In genomic region chr2:226618875-226619605, GRCh38 we compare ENCODE assay signal across 1 cellular context.
TF ChIP-seq lines count a peak whose summit lies in the region.

No MANE protein-coding gene starts in this region.

TF ChIP-seq in HepG2, 621 proteins besides CTCF, POLR2A, EP300 and RAD21 (continued from another document and continues in another):
- TF ChIP-seq TGIF2 (CRISPR knock-in tag; IDR thresholded peaks at IDR 0.05) (0 out of 2 replicates have a peak, but pooled peaks have one; percentile 28), GLI4 (CRISPR knock-in tag; IDR thresholded peaks at IDR 0.05; ENCODE audit: borderline replicate concordance) (no peak), ZFYVE20 (CRISPR knock-in tag; IDR thresholded peaks at IDR 0.05; ENCODE audit: borderline replicate concordance, low read depth) (no peak), ZNF724P (CRISPR knock-in tag; IDR thresholded peaks at IDR 0.05; ENCODE audit: borderline replicate concordance) (no peak), NFE2L2 (IDR thresholded peaks at IDR 0.05; ENCODE audit: low read length) (no peak), FOSL1 (CRISPR knock-in tag; IDR thresholded peaks at IDR 0.05; ENCODE audit: borderline replicate concordance) (no peak), DBP (CRISPR knock-in tag; IDR thresholded peaks at IDR 0.05; ENCODE audit: not compliant biosample characterization) (no peak), ZNF589 (CRISPR knock-in tag; conservative IDR thresholded peaks at IDR 0.05) (no peak), ZSCAN12 (CRISPR knock-in tag; IDR thresholded peaks at IDR 0.05) (no peak), TBP (CRISPR knock-in tag; IDR thresholded peaks at IDR 0.05) (no peak), MTF1 (CRISPR knock-in tag; IDR thresholded peaks at IDR 0.05) (no peak), SUZ12 (IDR thresholded peaks at IDR 0.05; ENCODE audit: low read depth, low read length) (no peak), GABPB1 (CRISPR knock-in tag; IDR thresholded peaks at IDR 0.05) (no peak), ZNF781 (CRISPR knock-in tag; IDR thresholded peaks at IDR 0.05; ENCODE audit: borderline replicate concordance, not compliant biosample characterization) (no peak), ZNF567 (CRISPR knock-in tag; IDR thresholded peaks at IDR 0.05; ENCODE audit: borderline replicate concordance) (no peak), E2F1 (CRISPR knock-in tag; IDR thresholded peaks at IDR 0.05) (no peak), ZNF30 (CRISPR knock-in tag; IDR thresholded peaks at IDR 0.05) (no peak), ZNF280D (CRISPR knock-in tag; IDR thresholded peaks at IDR 0.05) (peak; percentile 99), TFE3 (CRISPR knock-in tag; IDR thresholded peaks at IDR 0.05) (peak; percentile 75), RBFOX2 (IDR thresholded peaks at IDR 0.05; ENCODE audit: low read depth, low read length) (no peak), U2AF2 (IDR thresholded peaks at IDR 0.05; ENCODE audit: low read depth, low read length) (no peak), GATAD2A (CRISPR knock-in tag; IDR thresholded peaks at IDR 0.05) (peak; percentile 98), SAFB2 (CRISPR knock-in tag; IDR thresholded peaks at IDR 0.05; ENCODE audit: borderline replicate concordance, low read depth) (no peak), NR1H2 (CRISPR knock-in tag; IDR thresholded peaks at IDR 0.05; ENCODE audit: borderline replicate concordance, low read depth) (no peak), ZFY (CRISPR knock-in tag; IDR thresholded peaks at IDR 0.05) (no peak), ZKSCAN5 (CRISPR knock-in tag; IDR thresholded peaks at IDR 0.05) (no peak), BRF2 (CRISPR knock-in tag; IDR thresholded peaks at IDR 0.05) (peak; percentile 83; the same call in 1 of the 2 replicates), ZNF670 (CRISPR knock-in tag; IDR thresholded peaks at IDR 0.05; ENCODE audit: borderline replicate concordance) (peak; percentile 70), RBM39 (IDR thresholded peaks at IDR 0.05; ENCODE audit: low read depth, low read length, poor library complexity, severe bottlenecking) (no peak), KLF11 (CRISPR knock-in tag; IDR thresholded peaks at IDR 0.05) (peak; percentile 94; the same call in 1 of the 2 replicates)
- TF ChIP-seq, protein P1, sequence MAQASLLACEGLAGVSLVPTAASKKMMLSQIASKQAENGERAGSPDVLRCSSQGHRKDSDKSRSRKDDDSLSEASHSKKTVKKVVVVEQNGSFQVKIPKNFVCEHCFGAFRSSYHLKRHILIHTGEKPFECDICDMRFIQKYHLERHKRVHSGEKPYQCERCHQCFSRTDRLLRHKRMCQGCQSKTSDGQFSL (CRISPR knock-in tag; IDR thresholded peaks at IDR 0.05): no peak
- TF ChIP-seq, protein P2, sequence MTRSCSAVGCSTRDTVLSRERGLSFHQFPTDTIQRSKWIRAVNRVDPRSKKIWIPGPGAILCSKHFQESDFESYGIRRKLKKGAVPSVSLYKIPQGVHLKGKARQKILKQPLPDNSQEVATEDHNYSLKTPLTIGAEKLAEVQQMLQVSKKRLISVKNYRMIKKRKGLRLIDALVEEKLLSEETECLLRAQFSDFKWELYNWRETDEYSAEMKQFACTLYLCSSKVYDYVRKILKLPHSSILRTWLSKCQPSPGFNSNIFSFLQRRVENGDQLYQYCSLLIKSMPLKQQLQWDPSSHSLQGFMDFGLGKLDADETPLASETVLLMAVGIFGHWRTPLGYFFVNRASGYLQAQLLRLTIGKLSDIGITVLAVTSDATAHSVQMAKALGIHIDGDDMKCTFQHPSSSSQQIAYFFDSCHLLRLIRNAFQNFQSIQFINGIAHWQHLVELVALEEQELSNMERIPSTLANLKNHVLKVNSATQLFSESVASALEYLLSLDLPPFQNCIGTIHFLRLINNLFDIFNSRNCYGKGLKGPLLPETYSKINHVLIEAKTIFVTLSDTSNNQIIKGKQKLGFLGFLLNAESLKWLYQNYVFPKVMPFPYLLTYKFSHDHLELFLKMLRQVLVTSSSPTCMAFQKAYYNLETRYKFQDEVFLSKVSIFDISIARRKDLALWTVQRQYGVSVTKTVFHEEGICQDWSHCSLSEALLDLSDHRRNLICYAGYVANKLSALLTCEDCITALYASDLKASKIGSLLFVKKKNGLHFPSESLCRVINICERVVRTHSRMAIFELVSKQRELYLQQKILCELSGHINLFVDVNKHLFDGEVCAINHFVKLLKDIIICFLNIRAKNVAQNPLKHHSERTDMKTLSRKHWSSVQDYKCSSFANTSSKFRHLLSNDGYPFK (CRISPR knock-in tag; IDR thresholded peaks at IDR 0.05; ENCODE audit: borderline replicate concordance): no peak
- TF ChIP-seq, protein P3, sequence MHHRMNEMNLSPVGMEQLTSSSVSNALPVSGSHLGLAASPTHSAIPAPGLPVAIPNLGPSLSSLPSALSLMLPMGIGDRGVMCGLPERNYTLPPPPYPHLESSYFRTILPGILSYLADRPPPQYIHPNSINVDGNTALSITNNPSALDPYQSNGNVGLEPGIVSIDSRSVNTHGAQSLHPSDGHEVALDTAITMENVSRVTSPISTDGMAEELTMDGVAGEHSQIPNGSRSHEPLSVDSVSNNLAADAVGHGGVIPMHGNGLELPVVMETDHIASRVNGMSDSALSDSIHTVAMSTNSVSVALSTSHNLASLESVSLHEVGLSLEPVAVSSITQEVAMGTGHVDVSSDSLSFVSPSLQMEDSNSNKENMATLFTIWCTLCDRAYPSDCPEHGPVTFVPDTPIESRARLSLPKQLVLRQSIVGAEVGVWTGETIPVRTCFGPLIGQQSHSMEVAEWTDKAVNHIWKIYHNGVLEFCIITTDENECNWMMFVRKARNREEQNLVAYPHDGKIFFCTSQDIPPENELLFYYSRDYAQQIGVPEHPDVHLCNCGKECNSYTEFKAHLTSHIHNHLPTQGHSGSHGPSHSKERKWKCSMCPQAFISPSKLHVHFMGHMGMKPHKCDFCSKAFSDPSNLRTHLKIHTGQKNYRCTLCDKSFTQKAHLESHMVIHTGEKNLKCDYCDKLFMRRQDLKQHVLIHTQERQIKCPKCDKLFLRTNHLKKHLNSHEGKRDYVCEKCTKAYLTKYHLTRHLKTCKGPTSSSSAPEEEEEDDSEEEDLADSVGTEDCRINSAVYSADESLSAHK (CRISPR knock-in tag; IDR thresholded peaks at IDR 0.05; ENCODE audit: borderline replicate concordance): no peak
- TF ChIP-seq, protein P4, sequence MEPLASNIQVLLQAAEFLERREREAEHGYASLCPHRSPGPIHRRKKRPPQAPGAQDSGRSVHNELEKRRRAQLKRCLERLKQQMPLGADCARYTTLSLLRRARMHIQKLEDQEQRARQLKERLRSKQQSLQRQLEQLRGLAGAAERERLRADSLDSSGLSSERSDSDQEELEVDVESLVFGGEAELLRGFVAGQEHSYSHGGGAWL (CRISPR knock-in tag; IDR thresholded peaks at IDR 0.05): no peak; the same call in 1 of the 2 replicates
- TF ChIP-seq, protein P5, sequence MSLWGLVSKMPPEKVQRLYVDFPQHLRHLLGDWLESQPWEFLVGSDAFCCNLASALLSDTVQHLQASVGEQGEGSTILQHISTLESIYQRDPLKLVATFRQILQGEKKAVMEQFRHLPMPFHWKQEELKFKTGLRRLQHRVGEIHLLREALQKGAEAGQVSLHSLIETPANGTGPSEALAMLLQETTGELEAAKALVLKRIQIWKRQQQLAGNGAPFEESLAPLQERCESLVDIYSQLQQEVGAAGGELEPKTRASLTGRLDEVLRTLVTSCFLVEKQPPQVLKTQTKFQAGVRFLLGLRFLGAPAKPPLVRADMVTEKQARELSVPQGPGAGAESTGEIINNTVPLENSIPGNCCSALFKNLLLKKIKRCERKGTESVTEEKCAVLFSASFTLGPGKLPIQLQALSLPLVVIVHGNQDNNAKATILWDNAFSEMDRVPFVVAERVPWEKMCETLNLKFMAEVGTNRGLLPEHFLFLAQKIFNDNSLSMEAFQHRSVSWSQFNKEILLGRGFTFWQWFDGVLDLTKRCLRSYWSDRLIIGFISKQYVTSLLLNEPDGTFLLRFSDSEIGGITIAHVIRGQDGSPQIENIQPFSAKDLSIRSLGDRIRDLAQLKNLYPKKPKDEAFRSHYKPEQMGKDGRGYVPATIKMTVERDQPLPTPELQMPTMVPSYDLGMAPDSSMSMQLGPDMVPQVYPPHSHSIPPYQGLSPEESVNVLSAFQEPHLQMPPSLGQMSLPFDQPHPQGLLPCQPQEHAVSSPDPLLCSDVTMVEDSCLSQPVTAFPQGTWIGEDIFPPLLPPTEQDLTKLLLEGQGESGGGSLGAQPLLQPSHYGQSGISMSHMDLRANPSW (CRISPR knock-in tag; IDR thresholded peaks at IDR 0.05; ENCODE audit: borderline replicate concordance): peak; percentile 59; the same call in 1 of the 2 replicates
- TF ChIP-seq, protein P6, sequence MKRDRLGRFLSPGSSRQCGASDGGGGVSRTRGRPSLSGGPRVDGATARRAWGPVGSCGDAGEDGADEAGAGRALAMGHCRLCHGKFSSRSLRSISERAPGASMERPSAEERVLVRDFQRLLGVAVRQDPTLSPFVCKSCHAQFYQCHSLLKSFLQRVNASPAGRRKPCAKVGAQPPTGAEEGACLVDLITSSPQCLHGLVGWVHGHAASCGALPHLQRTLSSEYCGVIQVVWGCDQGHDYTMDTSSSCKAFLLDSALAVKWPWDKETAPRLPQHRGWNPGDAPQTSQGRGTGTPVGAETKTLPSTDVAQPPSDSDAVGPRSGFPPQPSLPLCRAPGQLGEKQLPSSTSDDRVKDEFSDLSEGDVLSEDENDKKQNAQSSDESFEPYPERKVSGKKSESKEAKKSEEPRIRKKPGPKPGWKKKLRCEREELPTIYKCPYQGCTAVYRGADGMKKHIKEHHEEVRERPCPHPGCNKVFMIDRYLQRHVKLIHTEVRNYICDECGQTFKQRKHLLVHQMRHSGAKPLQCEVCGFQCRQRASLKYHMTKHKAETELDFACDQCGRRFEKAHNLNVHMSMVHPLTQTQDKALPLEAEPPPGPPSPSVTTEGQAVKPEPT (CRISPR knock-in tag; IDR thresholded peaks at IDR 0.05; ENCODE audit: low read depth): no peak
- TF ChIP-seq, protein P7, sequence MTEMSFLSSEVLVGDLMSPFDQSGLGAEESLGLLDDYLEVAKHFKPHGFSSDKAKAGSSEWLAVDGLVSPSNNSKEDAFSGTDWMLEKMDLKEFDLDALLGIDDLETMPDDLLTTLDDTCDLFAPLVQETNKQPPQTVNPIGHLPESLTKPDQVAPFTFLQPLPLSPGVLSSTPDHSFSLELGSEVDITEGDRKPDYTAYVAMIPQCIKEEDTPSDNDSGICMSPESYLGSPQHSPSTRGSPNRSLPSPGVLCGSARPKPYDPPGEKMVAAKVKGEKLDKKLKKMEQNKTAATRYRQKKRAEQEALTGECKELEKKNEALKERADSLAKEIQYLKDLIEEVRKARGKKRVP (CRISPR knock-in tag; IDR thresholded peaks at IDR 0.05): peak in 1 of 2 experiments; percentile 69; a peak in 1 of 4 replicates
